ENCODE assay signal across 11 cellular contexts in genomic region chr17:83100220-83100852, GRCh38. TPM values are rescaled to one million over a fixed set of nuclear protein-coding genes. Genes with fewer than 3 reads are reported as not detected.
DNase-seq lines count a peak whose midpoint lies in the region; ATAC-seq and TF ChIP-seq lines count a peak whose summit lies in the region.
"Had no signal": no experiment of that assay in that cellular context is flagged by ENCODE, and none has a peak within 500 bp of the region (broad histone marks: within the 10 kb centered on the region; RNA-seq: fewer than 3 reads in every experiment).

No MANE protein-coding gene starts in this region.

- DNase-seq in HFFc6: peak; percentile 35
- peak; percentile 37 for DNase-seq in adipocyte (ENCODE audit: low read depth)
- DNase-seq in right cardiac atrium: peak in 2 of 3 donors; percentile 78 to 89
- no peak for DNase-seq in cerebellar nuclear complex (lab: John Stamatoyannopoulos, UW)
- DNase-seq in COLO829 (ENCODE audit: low spot score): no peak
- DNase-seq in activated T-cell treated with anti-CD3 and anti-CD28 coated beads, Interleukin-2, amount 50 U/mL, for 48 hours: no peak
- DNase-seq: NCI-H1092, posterior cingulate gyrus had no signal

- no peak overlapping the region for H3K27ac ChIP-seq in right cardiac atrium (ENCODE audit: low read length)
- peak overlapping the region in 17 of 21 experiments; percentile 3 to 87 (median 62) for H3K27ac ChIP-seq in skin epidermis

- H3K36me3 Mint-ChIP-seq in HFFc6 (ENCODE audit: low read depth): peaks cover 4% of the 10 kb centered on the region; the same call in 1 of the 2 replicates

- peaks cover 47% of the 10 kb centered on the region for H3K4me1 ChIP-seq in adipocyte (ENCODE audit: control insufficient read depth, insufficient read depth, low read length)
- peaks cover 7% of the 10 kb centered on the region for H3K4me1 ChIP-seq in right cardiac atrium (ENCODE audit: control insufficient read depth, insufficient read depth, low read length)

- intact Hi-C loops in right cardiac atrium (cut with DNase I): no loop called here

- no peak for TF ChIP-seq CTCF in HFFc6 (IDR thresholded peaks at IDR 0.05)

- WGBS in right cardiac atrium: 21% methylated on average over 24 of the region's 24 CpGs

- peak in 1 of 2 donors; percentile 16 for ATAC-seq in right cardiac atrium
- no peak for ATAC-seq in GM18520 (IDR thresholded peaks at IDR 0.05; ENCODE audit: unreplicated experiment)

- H3K4me1 Mint-ChIP-seq in HFFc6 (ENCODE audit: low read depth): peaks cover 15% of the 10 kb centered on the region

- peak overlapping the region; percentile 70 for H3K4me3 Mint-ChIP-seq in HFFc6

- no peak overlapping the region for H3K4me3 ChIP-seq in adipocyte (ENCODE audit: low read length)
- H3K4me3 ChIP-seq in right cardiac atrium (ENCODE audit: low read length): no peak overlapping the region
- H3K4me3 ChIP-seq in skin epidermis: no peak overlapping the region

- H3K9me3 Mint-ChIP-seq in HFFc6: no peaks in the 10 kb centered on the region
- H3K9me3 Mint-ChIP-seq: CD4-positive, alpha-beta memory T cell had no signal

- no peaks in the 10 kb centered on the region for H3K9me3 ChIP-seq in adipocyte (ENCODE audit: control insufficient read depth, low read length)
- no peaks in the 10 kb centered on the region for H3K9me3 ChIP-seq in right cardiac atrium (ENCODE audit: control insufficient read depth, low read length)

- H3K9ac ChIP-seq in adipocyte (ENCODE audit: low read length): peak overlapping the region; percentile 77

- peaks cover 2% of the 10 kb centered on the region; the same call in 1 of the 2 replicates for H3K27me3 Mint-ChIP-seq in HFFc6 (ENCODE audit: insufficient read depth)

- no peaks in the 10 kb centered on the region for H3K27me3 ChIP-seq in adipocyte (replicated peaks; ENCODE audit: control insufficient read depth, insufficient read depth, low read length)
- H3K27me3 ChIP-seq in right cardiac atrium (ENCODE audit: control insufficient read depth, insufficient read depth): no peaks in the 10 kb centered on the region

- H3K36me3 ChIP-seq in adipocyte (ENCODE audit: control insufficient read depth, insufficient read depth, low read length, severe bottlenecking): peaks cover 14% of the 10 kb centered on the region

- H3K27ac Mint-ChIP-seq in HFFc6: peak overlapping the region; percentile 72

RNA-seq across cellular contexts. Expression of gene METRNL, which starts 20.9 kb away (rescaled TPM):
- 10 to 100 TPM; 54.4 to 96.7 (median 90.9) TPM for total RNA-seq in HFFc6 (2021; fragmentation: NEBNext Ultra II Directional; extraction: Animal tissue kit (Norgen Biotek cat#: 25700))
- 10 to 100 TPM; 57.3 to 77.1 (median 70.9) TPM for total RNA-seq in right cardiac atrium
- polyA plus RNA-seq in right cardiac atrium: 67.9 TPM

Comparison
In these comparisons a context has a peak if more than half of its experiments do, and no peak if none do; other contexts are left out.
1. DNase-seq: peak in HFFc6 (single experiment), adipocyte (single experiment) and right cardiac atrium (2 of 3); none in cerebellar nuclear complex (0 of 2), COLO829 (single experiment) and activated T-cell treated with anti-CD3 and anti-CD28 coated beads, Interleukin-2, amount 50 U/mL, for 48 hours (0 of 2).